19 cellular contexts compared by ENCODE assay signal in genomic region chr20:58875541-58876134, GRCh38. TPM values are rescaled to one million over a fixed set of nuclear protein-coding genes. Genes with fewer than 3 reads are reported as not detected.
DNase-seq lines count a peak whose midpoint lies in the region; TF ChIP-seq lines count a peak whose summit lies in the region.
"Had no signal": no experiment of that assay in that cellular context is flagged by ENCODE, and none has a peak within 500 bp of the region (broad histone marks: within the 10 kb centered on the region; RNA-seq: fewer than 3 reads in every experiment).

No MANE protein-coding gene starts in this region.

- no peaks in the 10 kb centered on the region for H3K79me1 ChIP-seq in mesendoderm (ENCODE audit: low read length)

- H2AK5ac ChIP-seq in mesendoderm (ENCODE audit: low read length): no peak overlapping the region

- H4K5ac ChIP-seq in mesendoderm (ENCODE audit: low read length): no peak overlapping the region

- H3K27ac Mint-ChIP-seq in neural progenitor cell (peak overlapping the region; percentile 62), nephron progenitor cell (no peak overlapping the region)
- H3K27ac Mint-ChIP-seq: T-helper 17 cell had no signal

- H4K20me1 ChIP-seq in GM23248 (ENCODE audit: insufficient read depth) (no peaks in the 10 kb centered on the region), neural progenitor cell (ENCODE audit: low read depth) (peaks cover 8% of the 10 kb centered on the region)

- H4K8ac ChIP-seq in mesendoderm (ENCODE audit: low read depth, low read length): no peak overlapping the region

- no peaks in the 10 kb centered on the region for H3K36me3 ChIP-seq in GM23248 (ENCODE audit: low read depth)
- H3K36me3 ChIP-seq in neural progenitor cell: no peaks in the 10 kb centered on the region
- H3K36me3 ChIP-seq in mesendoderm (ENCODE audit: control insufficient read depth, insufficient read depth, low read length): no peaks in the 10 kb centered on the region
- no peaks in the 10 kb centered on the region for H3K36me3 ChIP-seq in stomach
- H3K36me3 ChIP-seq in effector memory CD4-positive, alpha-beta T cell (ENCODE audit: control insufficient read depth, insufficient read depth, low read length): no peaks in the 10 kb centered on the region
- H3K36me3 ChIP-seq: breast epithelium, neutrophil had no signal

- no peaks in the 10 kb centered on the region for H3K9me2 ChIP-seq in GM23248 (ENCODE audit: insufficient read depth)

- H3K27me3 ChIP-seq in GM23248 (replicated peaks; ENCODE audit: insufficient read depth) (no peaks in the 10 kb centered on the region), neural progenitor cell (peaks cover 4% of the 10 kb centered on the region), mesendoderm (ENCODE audit: insufficient read depth, low read length, poor library complexity) (no peaks in the 10 kb centered on the region), stomach (no peaks in the 10 kb centered on the region)
- no peaks in the 10 kb centered on the region for H3K27me3 ChIP-seq in effector memory CD4-positive, alpha-beta T cell (replicated peaks; ENCODE audit: control insufficient read depth, insufficient read depth, low read length, poor library complexity, severe bottlenecking)
- H3K27me3 ChIP-seq: breast epithelium, dorsolateral prefrontal cortex had no signal

- no peak for TF ChIP-seq EP300 in stomach (IDR thresholded peaks at IDR 0.05)

- H3K56ac ChIP-seq in mesendoderm (ENCODE audit: low read length): no peak overlapping the region

- 61 to 66% methylated on average over 12 of the region's 12 CpGs for WGBS in GM23248 (ENCODE audit: low coverage in 1 of 2, low lambda C conversion rate in 2 of 2, missing lambda C conversion rate in 2 of 2), 2 experiments
- no CpG with 5 or more reads among the region's 12 CpGs for WGBS in mesendoderm (ENCODE audit: extremely low coverage, insufficient coverage, low lambda C conversion rate)
- WGBS in stomach, 5 donors: 84 to 92% (median 87%) methylated on average over 12 of the region's 12 CpGs

- H3F3A ChIP-seq in GM23248 (ENCODE audit: insufficient read depth): no peaks in the 10 kb centered on the region
- peaks cover 44% of the 10 kb centered on the region for H3F3A ChIP-seq in neural progenitor cell (ENCODE audit: low read depth)

- H3K9me3 Mint-ChIP-seq in neural progenitor cell (no peaks in the 10 kb centered on the region), nephron progenitor cell (peaks cover 9% of the 10 kb centered on the region)

- H3K4me1 Mint-ChIP-seq in neural progenitor cell: peaks cover 54% of the 10 kb centered on the region
- peaks cover 64% of the 10 kb centered on the region for H3K4me1 Mint-ChIP-seq in nephron progenitor cell

- TF ChIP-seq CTCF in astrocyte of the spinal cord (IDR thresholded peaks at IDR 0.05; ENCODE audit: low read depth, low read length): no peak
- no peak for TF ChIP-seq CTCF in neural progenitor cell (IDR thresholded peaks at IDR 0.05)
- TF ChIP-seq CTCF in nephron progenitor cell (IDR thresholded peaks at IDR 0.05): no peak
- no peak for TF ChIP-seq CTCF in stomach (IDR thresholded peaks at IDR 0.05)

- DNase-seq in GM23248: peak; percentile 59
- DNase-seq in NCI-H2227 treated with DMSO at 0.1 percent for 48 hours (lab: John Stamatoyannopoulos, UW): peak; percentile 35
- peak; percentile 72 for DNase-seq in astrocyte of the spinal cord (ENCODE audit: low read depth, low spot score)
- no peak for DNase-seq in neural progenitor cell (ENCODE audit: low spot score)
- DNase-seq in mesendoderm: no peak
- no peak for DNase-seq in nephron progenitor cell
- DNase-seq in stomach: no peak
- DNase-seq in effector memory CD4-positive, alpha-beta T cell: no peak
- DNase-seq: activated CD4-positive, alpha-beta T cell treated with anti-CD3 and anti-CD28 coated beads for 1 hour; activated CD8-positive, alpha-beta memory T cell treated with anti-CD3 and anti-CD28 coated beads, Interleukin-2, amount 50 U/mL, for 48 hours; activated naive CD4-positive, alpha-beta T cell; COR-L47; kidney; NCI-H2081 treated with DMSO at 0.1 percent for 48 hours; stimulated activated CD4-positive, alpha-beta T cell treated with anti-CD3 and anti-CD28 coated beads, Interleukin-4, amount 100 ng/mL, for 1 hour; T-helper 17 cell had no signal

- no peak overlapping the region for H3K9ac ChIP-seq in GM23248
- H3K9ac ChIP-seq in neural progenitor cell: no peak overlapping the region
- no peak overlapping the region for H3K9ac ChIP-seq in mesendoderm (ENCODE audit: low read length)

- H3K9me3 ChIP-seq in GM23248 (ENCODE audit: low read depth) (no peaks in the 10 kb centered on the region), neural progenitor cell (ENCODE audit: low read depth) (no peaks in the 10 kb centered on the region), stomach (no peaks in the 10 kb centered on the region)
- H3K9me3 ChIP-seq in effector memory CD4-positive, alpha-beta T cell (ENCODE audit: control insufficient read depth, low read length): no peaks in the 10 kb centered on the region
- H3K9me3 ChIP-seq: breast epithelium, neutrophil had no signal

- in situ Hi-C loops in GM23248 (cut with MboI): loop anchor here (10.0 kb wide), 1 partner anchor 339 kb away; no protein-coding TSS in a partner anchor
- in situ Hi-C loops in astrocyte of the spinal cord (cut with HindIII; ENCODE audit: low sequenced_read_pairs): no loop called here

- no peak overlapping the region for H2BK120ac ChIP-seq in mesendoderm (ENCODE audit: low read depth, low read length)

- H3K36me3 Mint-ChIP-seq in neural progenitor cell (no peaks in the 10 kb centered on the region), nephron progenitor cell (ENCODE audit: low read depth) (peaks cover 4% of the 10 kb centered on the region)

- H3K27me3 Mint-ChIP-seq in neural progenitor cell (ENCODE audit: insufficient read depth, low read depth) (peaks cover 8% of the 10 kb centered on the region), nephron progenitor cell (ENCODE audit: low read depth, poor library complexity) (peaks cover 9% of the 10 kb centered on the region)
- H3K27me3 Mint-ChIP-seq: T-helper 17 cell had no signal

- H3K18ac ChIP-seq in mesendoderm (ENCODE audit: low read length): no peak overlapping the region

- H3K4me2 ChIP-seq in GM23248 (ENCODE audit: unreplicated experiment): no peak overlapping the region
- peak overlapping the region; percentile 48 for H3K4me2 ChIP-seq in neural progenitor cell
- H3K4me2 ChIP-seq in mesendoderm (ENCODE audit: low read length): no peak overlapping the region

- no peak for TF ChIP-seq POLR2A in stomach (IDR thresholded peaks at IDR 0.05)

- H2BK15ac ChIP-seq in mesendoderm (replicated peaks; ENCODE audit: low read depth): no peak overlapping the region

- H3K23ac ChIP-seq in mesendoderm (ENCODE audit: low read length): no peak overlapping the region

- H3K27ac ChIP-seq in GM23248: no peak overlapping the region
- no peak overlapping the region for H3K27ac ChIP-seq in neural progenitor cell
- H3K27ac ChIP-seq in mesendoderm (ENCODE audit: low read depth, low read length): no peak overlapping the region
- H3K27ac ChIP-seq in stomach: no peak overlapping the region
- no peak overlapping the region for H3K27ac ChIP-seq in effector memory CD4-positive, alpha-beta T cell (ENCODE audit: insufficient read depth, low read length, poor library complexity, severe bottlenecking)
- H3K27ac ChIP-seq: breast epithelium, dorsolateral prefrontal cortex, neutrophil had no signal

- H3K4me3 Mint-ChIP-seq in neural progenitor cell (peak overlapping the region; percentile 17), nephron progenitor cell (no peak overlapping the region)
- H3K4me3 Mint-ChIP-seq: T-helper 17 cell had no signal

- no peak overlapping the region for H3K4ac ChIP-seq in mesendoderm (ENCODE audit: low read depth, low read length)

- no peak overlapping the region; the same call in 1 of the 2 replicates for H2AFZ ChIP-seq in GM23248
- no peak overlapping the region for H2AFZ ChIP-seq in neural progenitor cell (replicated peaks)

- no peak overlapping the region for H2BK5ac ChIP-seq in mesendoderm (ENCODE audit: low read length)

- no peaks in the 10 kb centered on the region for H3K79me2 ChIP-seq in GM23248 (ENCODE audit: insufficient read depth)
- H3K79me2 ChIP-seq in neural progenitor cell (ENCODE audit: low read depth): no peaks in the 10 kb centered on the region
- H3K79me2 ChIP-seq in mesendoderm (ENCODE audit: control insufficient read depth, insufficient read depth, low read length): no peaks in the 10 kb centered on the region

- H3K4me3 ChIP-seq in GM23248: no peak overlapping the region
- H3K4me3 ChIP-seq in astrocyte of the spinal cord (ENCODE audit: low read depth, low read length): no peak overlapping the region
- H3K4me3 ChIP-seq in neural progenitor cell: no peak overlapping the region
- H3K4me3 ChIP-seq in mesendoderm (ENCODE audit: low read length): no peak overlapping the region
- H3K4me3 ChIP-seq in stomach: no peak overlapping the region
- H3K4me3 ChIP-seq in effector memory CD4-positive, alpha-beta T cell (ENCODE audit: insufficient read depth, low read depth, low read length, poor library complexity, severe bottlenecking): no peak overlapping the region
- H3K4me3 ChIP-seq: breast epithelium, dorsolateral prefrontal cortex had no signal

- intact Hi-C loops in stomach (cut with DNase I; ENCODE audit: low total_unique reads): no loop called here

- no peaks in the 10 kb centered on the region for H3K4me1 ChIP-seq in GM23248 (ENCODE audit: insufficient read depth)
- peaks cover 63% of the 10 kb centered on the region for H3K4me1 ChIP-seq in neural progenitor cell
- peaks cover 3% of the 10 kb centered on the region for H3K4me1 ChIP-seq in mesendoderm (ENCODE audit: control insufficient read depth, low read depth, low read length)
- no peaks in the 10 kb centered on the region for H3K4me1 ChIP-seq in stomach
- peaks cover 8% of the 10 kb centered on the region for H3K4me1 ChIP-seq in effector memory CD4-positive, alpha-beta T cell (ENCODE audit: control insufficient read depth, insufficient read depth, low read length, poor library complexity, severe bottlenecking)
- H3K4me1 ChIP-seq: breast epithelium had no signal

RNA-seq across cellular contexts. Expression of gene GNAS, which starts 23.1 kb away (rescaled TPM):
- total RNA-seq in GM23248 (2014; rRNA removed; shearing (Covaris generic)): 804 and 904 TPM in 2 replicates
- polyA plus RNA-seq in GM23248 (2016; fragmentation: Nextera tagmentation; extraction: Ambion mirVana) (421 and 424 TPM in 2 replicates), stomach (100 to 1,000 TPM; 794 to 911 (median 842) TPM)
- total RNA-seq in neural progenitor cell (ENCODE audit: low replicate concordance) (794 and 973 TPM in 2 replicates), stomach (1,000 to 10,000 TPM in 1 of 5 donors, 100 to 1,000 TPM in 4; 306 to 1,010 (median 502) TPM)
- polyA plus RNA-seq in mesendoderm (2013, experiment 1 of 2): 871 TPM
- polyA plus RNA-seq in mesendoderm (2013, experiment 2 of 2): 882 TPM

RNA-seq across cellular contexts. Expression of gene GNAS-AS1, which starts 24.9 kb away (rescaled TPM):
- 0.25 and 0.97 TPM in 2 replicates for total RNA-seq in GM23248 (2014; rRNA removed; shearing (Covaris generic))
- polyA plus RNA-seq in GM23248 (2016; fragmentation: Nextera tagmentation; extraction: Ambion mirVana) (0.77 and 1.0 TPM in 2 replicates), stomach (under 1 TPM in 1 of 3 donors, not detected in 2; 0.15 TPM)
- total RNA-seq in neural progenitor cell (ENCODE audit: low replicate concordance) (5.8 and 6.4 TPM in 2 replicates), stomach (10 to 100 TPM in 1 of 5 donors, 1 to 10 TPM in 1, under 1 TPM in 1, not detected in 2; 0.92 to 45.5 (median 2.6) TPM)
- polyA plus RNA-seq in mesendoderm (2013, experiment 1 of 2): 1.6 TPM
- 1.6 TPM for polyA plus RNA-seq in mesendoderm (2013, experiment 2 of 2)

Comparison
In these comparisons a context has a peak if more than half of its experiments do, and no peak if none do; other contexts are left out.
1. DNase-seq: peak in GM23248 (single experiment), NCI-H2227 treated with DMSO at 0.1 percent for 48 hours (single experiment) and astrocyte of the spinal cord (single experiment); none in neural progenitor cell (single experiment), mesendoderm (single experiment), nephron progenitor cell (single experiment), stomach (single experiment) and effector memory CD4-positive, alpha-beta T cell (0 of 3).